8 cellular contexts compared by ENCODE assay signal in genomic region chr17:57294629-57295501, GRCh38. TPM values are rescaled to one million over a fixed set of nuclear protein-coding genes. Genes with fewer than 3 reads are reported as not detected.
DNase-seq lines count a peak whose midpoint lies in the region; ATAC-seq and TF ChIP-seq lines count a peak whose summit lies in the region.

No MANE protein-coding gene starts in this region.

- DNase-seq in DMS 273 treated with DMSO at 0.1 percent for 48 hours (lab: John Stamatoyannopoulos, UW) (peak; percentile 77), NCI-H2107 (lab: John Stamatoyannopoulos, UW) (peak; percentile 75), spleen (no peak), H4 (ENCODE audit: low spot score) (no peak)
- peak; percentile 51 for DNase-seq in activated T-cell treated with anti-CD3 and anti-CD28 coated beads, Interleukin-2, amount 50 U/mL, for 1 hour

- intact Hi-C loops in spleen (cut with DNase I; ENCODE audit: low total_unique reads), result no loop called here

- H3K27me3 ChIP-seq in layer of hippocampus (ENCODE audit: control insufficient read depth, insufficient read depth, low read length), result no peaks in the 10 kb centered on the region
- H3K27me3 ChIP-seq in spleen (replicated peaks in 1 of 7), result no peaks in the 10 kb centered on the region

- peaks cover 0 to 21% (median 2%) of the 10 kb centered on the region in 6 donors for H3K4me1 ChIP-seq in spleen

- ATAC-seq in GM21717 (IDR thresholded peaks at IDR 0.05; ENCODE audit: unreplicated experiment) (no peak), HG03045 (IDR thresholded peaks at IDR 0.05; ENCODE audit: unreplicated experiment) (no peak)

- no peak overlapping the region for H3K4me3 ChIP-seq in spleen

- WGBS in spleen, 5 donors, result 75 to 82% (median 81%) methylated on average over 10 of the region's 10 CpGs

- TF ChIP-seq CTCF in spleen (IDR thresholded peaks at IDR 0.05 in 8 of 11, conservative IDR thresholded peaks at IDR 0.05 in 3 of 11), result no peak

- peaks cover 0 to 11% (median 5%) of the 10 kb centered on the region in 8 donors for H3K9me3 ChIP-seq in spleen

- H3K36me3 ChIP-seq in spleen, result peaks cover 0 to 63% (median 11%) of the 10 kb centered on the region in 6 donors

- peak overlapping the region; percentile 8 for H3K27ac ChIP-seq in layer of hippocampus (ENCODE audit: low read depth, low read length)
- no peak overlapping the region for H3K27ac ChIP-seq in spleen

- no peak for TF ChIP-seq POLR2A in spleen (IDR thresholded peaks at IDR 0.05)

RNA-seq across cellular contexts. Expression of gene MSI2, which starts 38.5 kb away (rescaled TPM):
- total RNA-seq in spleen, result 100 to 1,000 TPM in 2 of 7 donors, 10 to 100 TPM in 5; 47.0 to 131 (median 87.2) TPM
- 10 to 100 TPM in 2 of 3 donors, 1 to 10 TPM in 1; 9.8 to 18.0 (median 13.2) TPM for polyA plus RNA-seq in spleen
- 23.6 and 27.7 TPM in 2 replicates for total RNA-seq in H4 (2014; rRNA removed; shearing (Covaris generic))

Comparison
In these comparisons a context has a peak if more than half of its experiments do, and no peak if none do; other contexts are left out.
1. DNase-seq: peak in DMS 273 treated with DMSO at 0.1 percent for 48 hours (single experiment), NCI-H2107 (single experiment) and activated T-cell treated with anti-CD3 and anti-CD28 coated beads, Interleukin-2, amount 50 U/mL, for 1 hour (single experiment); none in spleen (single experiment) and H4 (single experiment).